26 cellular contexts compared by ENCODE assay signal in genomic region chr15:52656412-52656811, GRCh38. TPM values are rescaled to one million over a fixed set of nuclear protein-coding genes. Genes with fewer than 3 reads are reported as not detected.
A peak's percentile ranks its signal among the peaks of the same experiment; 100 is the strongest.
DNase-seq lines count a peak whose midpoint lies in the region; ATAC-seq, FAIRE-seq and TF ChIP-seq lines count a peak whose summit lies in the region.
"Had no signal": no experiment of that assay in that cellular context is flagged by ENCODE, and none has a peak within 500 bp of the region (broad histone marks: within the 10 kb centered on the region; RNA-seq: fewer than 3 reads in every experiment).

No MANE protein-coding gene starts in this region.

- ATAC-seq in A549 (no peak), omental fat pad (ENCODE audit: low FRiP score) (no peak), GM21381 (IDR thresholded peaks at IDR 0.05; ENCODE audit: unreplicated experiment) (no peak)
- ATAC-seq: activated naive CD4-positive, alpha-beta T cell treated with anti-CD3 and anti-CD28 coated beads, Interleukin-2, amount 50 U/mL, for 72 hours; HepG2 had no signal

- peaks cover 21% of the 10 kb centered on the region for H3K36me3 ChIP-seq in right atrium auricular region
- peaks cover 7 to 62% (median 41%) of the 10 kb centered on the region in 4 donors for H3K36me3 ChIP-seq in stomach
- H3K36me3 ChIP-seq: colonic mucosa had no signal

- POLR2A ChIA-PET in A549 (lab: Yijun Ruan, JAX), result no interaction called here

- H3K4me2 ChIP-seq in A549, result peak overlapping the region; percentile 19; the same call in 1 of the 3 replicates
- H3K4me2 ChIP-seq: BLaER1 had no signal

- DNase-seq in A549 (ENCODE audit: low read depth in 1 of 2, low spot score in 1 of 2), result no peak
- no peak for DNase-seq in right atrium auricular region (ENCODE audit: low spot score)
- no peak for DNase-seq in stomach
- DNase-seq in omental fat pad (ENCODE audit: low spot score), result no peak
- no peak for DNase-seq in germinal center (ENCODE audit: low spot score)
- DNase-seq in DMS114 treated with DMSO at 0.1 percent for 48 hours (lab: John Stamatoyannopoulos, UW; ENCODE audit: unreplicated experiment), result no peak
- DNase-seq: ACHN; activated CD4-positive, alpha-beta T cell treated with anti-CD3 and anti-CD28 coated beads, Interleukin-2, amount 10 ng/mL, durations not matched to agents 7 days and 5 days; colonic mucosa; H7; left lung; NCI-H1105 treated with DMSO at 0.1 percent for 48 hours; NCI-H2081 treated with DMSO at 0.1 percent for 48 hours; NCI-H510A; spleen; stimulated activated CD4-positive, alpha-beta T cell treated with anti-CD3 and anti-CD28 coated beads, Interleukin-4, amount 100 ng/mL, for 1 hour; stimulated activated naive CD4-positive, alpha-beta T cell had no signal

- H3K4me1 ChIP-seq in A549 (peaks cover 58% of the 10 kb centered on the region), right atrium auricular region (peaks cover 0 to 65% of the 10 kb centered on the region in 2 donors), stomach (peaks cover 15 to 99% (median 63%) of the 10 kb centered on the region in 4 donors)
- H3K4me1 ChIP-seq: BLaER1, colonic mucosa had no signal

- no peak for TF ChIP-seq EP300 in A549 (IDR thresholded peaks at IDR 0.05)
- no peak for TF ChIP-seq EP300 in stomach (IDR thresholded peaks at IDR 0.05)

- H3K9me3 ChIP-seq in A549 (no peaks in the 10 kb centered on the region), right atrium auricular region (no peaks in the 10 kb centered on the region), stomach (no peaks in the 10 kb centered on the region)
- H3K9me3 ChIP-seq: BLaER1, colonic mucosa, left lung, spleen had no signal

- H3K27ac ChIP-seq in A549, result peak overlapping the region in 1 of 2 experiments; percentile 86; a peak in 1 of 6 replicates
- peak overlapping the region; percentile 89 for H3K27ac ChIP-seq in angular gyrus (ENCODE audit: low read depth, low read length)
- peak overlapping the region; percentile 40 to 61 for H3K27ac ChIP-seq in right atrium auricular region
- H3K27ac ChIP-seq in stomach, result peak overlapping the region in 3 of 5 donors; percentile 35 to 65 (median 57)
- H3K27ac ChIP-seq: BLaER1, colonic mucosa, HL-60, left lung, SK-N-MC, VCaP had no signal

- intact Hi-C loops in stomach (cut with DNase I; ENCODE audit: low total_unique reads), result no loop called here

- no peak for FAIRE-seq in A549 (lab: Jason Lieb, UNC)
- FAIRE-seq: HepG2, urothelium cell line had no signal

- CTCF ChIA-PET in A549 (lab: Yijun Ruan, JAX), result no interaction called here

- TF ChIP-seq POLR2A in A549 (IDR thresholded peaks at IDR 0.05; ENCODE audit: low read length) (no peak), stomach (IDR thresholded peaks at IDR 0.05) (no peak)

- no peaks in the 10 kb centered on the region for H3K27me3 ChIP-seq in right atrium auricular region
- no peaks in the 10 kb centered on the region for H3K27me3 ChIP-seq in stomach
- H3K27me3 ChIP-seq: BLaER1, colonic mucosa, left lung, spleen had no signal

- H3K4me3 ChIP-seq in A549 (no peak overlapping the region), right atrium auricular region (no peak overlapping the region), stomach (no peak overlapping the region)
- H3K4me3 ChIP-seq: BLaER1, colonic mucosa, left lung, SK-N-MC, spleen had no signal

- no peak for TF ChIP-seq CTCF in A549 (IDR thresholded peaks at IDR 0.05)
- TF ChIP-seq CTCF in right atrium auricular region (IDR thresholded peaks at IDR 0.05), result no peak
- no peak for TF ChIP-seq CTCF in stomach (IDR thresholded peaks at IDR 0.05)
- no peak for TF ChIP-seq CTCF in omental fat pad (IDR thresholded peaks at IDR 0.05)

- no peak for TF ChIP-seq RAD21 in A549 (conservative IDR thresholded peaks at IDR 0.05 in 1 of 2, IDR thresholded peaks at IDR 0.05 in 1 of 2)

TF ChIP-seq in A549, 52 proteins besides CTCF, POLR2A, EP300 and RAD21:
- TF ChIP-seq BCL3 (IDR thresholded peaks at IDR 0.05) (no peak), FOSL2 (IDR thresholded peaks at IDR 0.05) (no peak), FOSL2 (CRISPR knock-in tag; IDR thresholded peaks at IDR 0.05) (no peak), CEBPB (IDR thresholded peaks at IDR 0.05) (no peak), MAX (IDR thresholded peaks at IDR 0.05) (no peak), MAFK (IDR thresholded peaks at IDR 0.05; ENCODE audit: partially characterized antibody) (no peak), USF2 (IDR thresholded peaks at IDR 0.05) (no peak), RFX5 (IDR thresholded peaks at IDR 0.05) (no peak), SREBF2 (IDR thresholded peaks at IDR 0.05) (no peak), HOXB13 (CRISPR knock-in tag; IDR thresholded peaks at IDR 0.05; ENCODE audit: low read depth) (no peak), JUNB (IDR thresholded peaks at IDR 0.05) (no peak), RARB (CRISPR knock-in tag; IDR thresholded peaks at IDR 0.05) (no peak)

RNA-seq across cellular contexts. Expression of gene ATOSA, which starts 22.8 kb away (rescaled TPM):
- polyA plus RNA-seq in A549 (2011; rRNA removed) (22.6 and 25.9 TPM in 2 replicates), A549 (2017; fragmentation: RNase III; extraction: RNeasy Plus Mini Kit Qiagen cat#74134 plus additional on column Dnase treatment) (7.8 to 10.0 TPM (median 9.2 TPM) in 3 replicates), stomach (10 to 100 TPM; 19.4 to 31.4 (median 23.7) TPM)
- 2.3 and 2.7 TPM in 2 replicates for polyA plus RNA-seq in A549 (2012; cell fraction: cytosol; rRNA removed)
- polyA plus RNA-seq in A549 (2012; cell fraction: nucleus; rRNA removed), result 3.5 and 5.2 TPM in 2 replicates
- polyA minus RNA-seq in A549 (2011; rRNA and poly(A)+ RNA removed), result 23.0 and 31.0 TPM in 2 replicates
- total RNA-seq in right atrium auricular region (10 to 100 TPM; 21.6 to 36.7 TPM), stomach (100 to 1,000 TPM in 2 of 5 donors, 10 to 100 TPM in 3; 46.1 to 206 (median 93.5) TPM), omental fat pad (100 to 1,000 TPM in 1 of 4 donors, 10 to 100 TPM in 3; 43.4 to 123 (median 72.2) TPM)
